ENCODE assay signal across 17 cellular contexts in genomic region chr2:14735696-14736095, GRCh38.
DNase-seq lines count a peak whose midpoint lies in the region; ATAC-seq and TF ChIP-seq lines count a peak whose summit lies in the region.
"Had no signal": no experiment of that assay in that cellular context is flagged by ENCODE, and none has a peak within 500 bp of the region (broad histone marks: within the 10 kb centered on the region; RNA-seq: fewer than 3 reads in every experiment).

No MANE protein-coding gene starts in this region.

- H3K23ac ChIP-seq in trophoblast cell (ENCODE audit: low read length), result no peak overlapping the region

- CTCF ChIA-PET in PC-9 (lab: Charles Lee), result no interaction called here

- H3K79me2 ChIP-seq in PC-9 (ENCODE audit: low read depth) (no peaks in the 10 kb centered on the region), trophoblast cell (ENCODE audit: control insufficient read depth, insufficient read depth, low read length, poor library complexity) (no peaks in the 10 kb centered on the region)

- peak overlapping the region; percentile 12; the same call in 1 of the 2 replicates for H3K4me2 ChIP-seq in PC-9
- H3K4me2 ChIP-seq in trophoblast cell (ENCODE audit: low read length), result no peak overlapping the region
- H3K4me2 ChIP-seq: BLaER1, GM23338 had no signal

- no peaks in the 10 kb centered on the region for H3K9me2 ChIP-seq in PC-9 (ENCODE audit: insufficient read depth)

- H4K91ac ChIP-seq in trophoblast cell (ENCODE audit: low read depth, low read length), result no peak overlapping the region

- H3K27me3 ChIP-seq in PC-9 (ENCODE audit: insufficient read depth, low read depth) (no peaks in the 10 kb centered on the region), trophoblast cell (ENCODE audit: insufficient read depth, low read length) (no peaks in the 10 kb centered on the region)
- H3K27me3 ChIP-seq: BLaER1 had no signal

- POLR2A ChIA-PET in PC-9 (lab: Charles Lee; ENCODE audit: unreplicated experiment), result no interaction called here

- no peak overlapping the region for H3K4ac ChIP-seq in trophoblast cell (ENCODE audit: low read depth, low read length)

- H3K4me3 ChIP-seq in PC-9 (no peak overlapping the region), trophoblast cell (ENCODE audit: low read depth, low read length) (no peak overlapping the region)
- H3K4me3 ChIP-seq: BLaER1, GM23338 had no signal

- H3K9me3 ChIP-seq in PC-9 (ENCODE audit: insufficient read depth, low read depth) (no peaks in the 10 kb centered on the region), trophoblast cell (ENCODE audit: insufficient read depth, low read depth, low read length) (no peaks in the 10 kb centered on the region)
- H3K9me3 ChIP-seq: BLaER1 had no signal

- peak overlapping the region; percentile 41; the same call in 1 of the 2 replicates for H3K27ac ChIP-seq in PC-9
- H3K27ac ChIP-seq in trophoblast cell (ENCODE audit: low read depth, low read length), result no peak overlapping the region
- H3K27ac ChIP-seq: 22Rv1, BLaER1, C4-2B had no signal

- intact Hi-C loops in PC-9 (cut with micrococcal nuclease; ENCODE audit: unreplicated experiment), result no loop called here

- ATAC-seq in HG02642 (IDR thresholded peaks at IDR 0.05; ENCODE audit: poor library complexity, unreplicated experiment), result no peak
- ATAC-seq: GM23338, HCT116 had no signal

- no peak for TF ChIP-seq CTCF in PC-9 (conservative IDR thresholded peaks at IDR 0.05)

- no peak overlapping the region for H4K12ac ChIP-seq in trophoblast cell (ENCODE audit: low read depth, low read length)

- no peaks in the 10 kb centered on the region for H4K20me1 ChIP-seq in PC-9 (ENCODE audit: insufficient read depth)
- H4K20me1 ChIP-seq: BLaER1 had no signal

- peaks cover 6% of the 10 kb centered on the region; the same call in 1 of the 2 replicates for H3F3A ChIP-seq in PC-9 (ENCODE audit: insufficient read depth, low read depth)

- no CpG with 5 or more reads among the region's 4 CpGs for WGBS in trophoblast cell (ENCODE audit: extremely low coverage, insufficient coverage, insufficient read length)

- no peak overlapping the region for H2BK120ac ChIP-seq in trophoblast cell (ENCODE audit: insufficient read depth, low read length, poor library complexity)

- no peak overlapping the region for H2BK12ac ChIP-seq in trophoblast cell (ENCODE audit: low read length)

- no peak overlapping the region for H3K9ac ChIP-seq in trophoblast cell (ENCODE audit: low read length)
- H3K9ac ChIP-seq: BLaER1 had no signal

- peak; percentile 10 for DNase-seq in DMS53 (lab: John Stamatoyannopoulos, UW)
- no peak for DNase-seq in DMS53 treated with DMSO at 0.1 percent for 48 hours (lab: John Stamatoyannopoulos, UW; ENCODE audit: unreplicated experiment)
- peak; percentile 35 to 86 for DNase-seq in PC-9
- DNase-seq in trophoblast cell, result peak; percentile 76 to 83
- no peak for DNase-seq in NCI-H2171 (lab: John Stamatoyannopoulos, UW)
- DNase-seq: CD4-positive, alpha-beta T cell; CD8-positive, alpha-beta memory T cell; DMS79; EL; GF-D8; H9 had no signal

- no peak overlapping the region for H2AK5ac ChIP-seq in trophoblast cell (ENCODE audit: low read length)

- H3K4me1 ChIP-seq in PC-9 (replicated peaks; ENCODE audit: insufficient read depth) (peaks cover 12% of the 10 kb centered on the region), trophoblast cell (ENCODE audit: control insufficient read depth in 1 of 2, insufficient read depth in 2 of 2, low read length in 2 of 2) (no peaks in the 10 kb centered on the region)
- H3K4me1 ChIP-seq: BLaER1 had no signal

- H3K36me3 ChIP-seq in PC-9 (ENCODE audit: low read depth) (no peaks in the 10 kb centered on the region), trophoblast cell (ENCODE audit: control insufficient read depth in 1 of 2, insufficient read depth in 2 of 2, low read length in 2 of 2) (no peaks in the 10 kb centered on the region)
- H3K36me3 ChIP-seq: BLaER1 had no signal

- H3K18ac ChIP-seq in trophoblast cell (ENCODE audit: low read length), result no peak overlapping the region

- H2AFZ ChIP-seq in PC-9 (no peak overlapping the region), trophoblast cell (ENCODE audit: insufficient read depth, low read length, poor library complexity) (no peak overlapping the region)
- H2AFZ ChIP-seq: GM23338 had no signal

- H2BK5ac ChIP-seq in trophoblast cell (ENCODE audit: low read depth, low read length, poor library complexity), result no peak overlapping the region

- H3K14ac ChIP-seq in trophoblast cell (ENCODE audit: low read length), result no peak overlapping the region

- H4K8ac ChIP-seq in trophoblast cell (ENCODE audit: low read depth, low read length), result no peak overlapping the region

- H3K79me1 ChIP-seq in trophoblast cell (ENCODE audit: low read length), result no peaks in the 10 kb centered on the region

- no TSS peak for BruUV-seq in PC-9 (replicated peaks; lab: Mats Ljungman, UMichigan)

Comparison
In these comparisons a context has a peak if more than half of its experiments do, and no peak if none do; other contexts are left out.
1. DNase-seq: peak in DMS53 (single experiment), PC-9 (2 of 2) and trophoblast cell (2 of 2); none in DMS53 treated with DMSO at 0.1 percent for 48 hours (single experiment) and NCI-H2171 (single experiment).